1 cellular context compared by ENCODE assay signal in genomic region chr16:19777061-19777460, GRCh38.
TF ChIP-seq lines count a peak whose summit lies in the region.

No MANE protein-coding gene starts in this region.

TF ChIP-seq in K562, 482 proteins besides CTCF, POLR2A, EP300 and RAD21 (continued from another document):
- TF ChIP-seq, protein P1, sequence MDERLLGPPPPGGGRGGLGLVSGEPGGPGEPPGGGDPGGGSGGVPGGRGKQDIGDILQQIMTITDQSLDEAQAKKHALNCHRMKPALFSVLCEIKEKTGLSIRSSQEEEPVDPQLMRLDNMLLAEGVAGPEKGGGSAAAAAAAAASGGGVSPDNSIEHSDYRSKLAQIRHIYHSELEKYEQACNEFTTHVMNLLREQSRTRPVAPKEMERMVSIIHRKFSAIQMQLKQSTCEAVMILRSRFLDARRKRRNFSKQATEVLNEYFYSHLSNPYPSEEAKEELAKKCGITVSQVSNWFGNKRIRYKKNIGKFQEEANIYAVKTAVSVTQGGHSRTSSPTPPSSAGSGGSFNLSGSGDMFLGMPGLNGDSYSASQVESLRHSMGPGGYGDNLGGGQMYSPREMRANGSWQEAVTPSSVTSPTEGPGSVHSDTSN (CRISPR knock-in tag; IDR thresholded peaks at IDR 0.05; ENCODE audit: low read depth) = no peak
- TF ChIP-seq, protein P1 (tag; conservative IDR thresholded peaks at IDR 0.05; ENCODE audit: low read depth) = peak; percentile 23; the same call in 1 of the 2 replicates
- TF ChIP-seq ZBTB12 (CRISPR knock-in tag; IDR thresholded peaks at IDR 0.05) = no peak
